In the genomic region with DNA sequence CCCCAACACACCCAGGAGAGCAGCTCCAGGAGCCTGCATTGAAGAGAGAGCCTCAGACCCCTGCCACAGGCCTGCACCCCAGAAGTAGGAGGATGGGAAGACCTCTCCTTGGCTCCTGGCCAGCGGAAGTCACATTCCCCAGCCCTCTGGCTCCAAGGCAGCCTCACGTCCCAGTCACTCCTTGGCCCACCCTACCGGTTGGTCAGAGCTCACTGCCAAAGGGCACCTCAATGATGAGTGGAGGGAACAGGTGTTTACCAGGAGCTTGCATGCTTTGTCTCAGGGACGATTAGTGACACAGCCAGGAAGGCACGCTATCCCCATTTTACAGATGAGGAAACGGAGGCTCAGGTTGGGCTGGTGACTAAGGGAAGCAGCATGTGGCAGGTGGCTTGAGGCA, we compare ENCODE assay signal across 4 cellular contexts. TPM values are rescaled to one million over a fixed set of nuclear protein-coding genes. Genes with fewer than 3 reads are reported as not detected.
"Had no signal": no experiment of that assay in that cellular context is flagged by ENCODE, and none has a peak within 500 bp of the region (broad histone marks: within the 10 kb centered on the region; RNA-seq: fewer than 3 reads in every experiment).

No MANE protein-coding gene starts in this region.

RNA-seq across cellular contexts. Expression of gene FAM25A, which starts 1.0 kb away (rescaled TPM):
- total RNA-seq: M059J, Peyer's patch, Right ventricle myocardium superior, SK-MEL-5 had no signal

RNA-seq across cellular contexts. Expression of gene ADIRF, which starts 50.8 kb away (rescaled TPM):
- total RNA-seq: SK-MEL-5 had no signal
